Comparison of ENCODE assay signal across 8 cellular contexts in the genomic region with DNA sequence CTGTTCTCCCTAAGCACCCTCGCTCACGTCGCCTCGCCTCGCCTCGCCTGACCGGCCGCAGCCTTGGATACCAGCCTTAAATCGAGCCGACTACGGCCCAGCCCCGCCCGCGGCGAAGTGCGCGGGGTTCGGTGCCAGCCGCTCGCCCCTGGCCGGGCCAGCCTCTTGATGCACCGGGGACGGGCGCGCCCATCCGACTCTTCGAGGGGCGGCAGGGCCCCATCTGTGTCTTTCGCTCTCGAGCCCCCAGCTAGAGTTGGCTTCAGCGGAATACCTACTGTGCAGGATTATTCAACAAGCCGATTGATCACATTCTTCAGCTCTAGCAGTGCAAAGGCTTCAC. TPM values are rescaled to one million over a fixed set of nuclear protein-coding genes. Genes with fewer than 3 reads are reported as not detected.
DNase-seq lines count a peak whose midpoint lies in the region; ATAC-seq, FAIRE-seq and TF ChIP-seq lines count a peak whose summit lies in the region.
"Not testable (repeated sequence)": the region's sequence is repeated elsewhere in the genome, so short reads cannot be mapped to it uniquely, and the experiment has no call there.

No MANE protein-coding gene starts in this region.

- WGBS in lower leg skin, 2 donors, result 1% methylated on average over 20 of the region's 32 CpGs; no CpG with 5 or more reads in 1 of the 2 donors

- not testable (repeated sequence) for H3K27me3 ChIP-seq in BJ (ENCODE audit: control insufficient read depth, insufficient read depth, low read length); MG63; endothelial cell of umbilical vein (ENCODE audit: control insufficient read depth in 2 of 2, insufficient read depth in 2 of 2, low read length in 2 of 2); gastrocnemius medialis

- peak overlapping the region; percentile 65 for H3K4me3 ChIP-seq in BJ (ENCODE audit: low read depth, low read length)
- H3K4me3 ChIP-seq in MG63, result peak overlapping the region; percentile 75
- peak overlapping the region; percentile 12 to 76 (median 23) for H3K4me3 ChIP-seq in endothelial cell of umbilical vein (replicated peaks in 1 of 3; ENCODE audit: insufficient read depth in 1 of 3, low read depth in 1 of 3, low read length in 3 of 3)
- peak overlapping the region; percentile 52 for H3K4me3 ChIP-seq in lower leg skin (ENCODE audit: low read depth, poor library complexity, severe bottlenecking)
- peak overlapping the region; percentile 68 to 86 (median 76) for H3K4me3 ChIP-seq in gastrocnemius medialis

- intact Hi-C loops in activated T-helper 1 cell treated with anti-CD3 and anti-CD28 coated beads, Interleukin-12 subunit alpha, Interleukin-12 subunit beta, Interleukin-2, Interleukin-4 antibody, amounts not matched to agents 30 ng/mL and 10 ng/mL and 1 ng/mL, durations not matched to agents 14 hours and 24 hours and 36 hours (cut with micrococcal nuclease), result loop anchor here (1.0 to 10.0 kb wide), 4 partner anchors 140 to 438 kb away; a partner anchor contains a TSS
- intact Hi-C loops in endothelial cell of umbilical vein (cut with micrococcal nuclease) (loop anchor here (10.0 kb wide), 1 partner anchor 208 kb away; a partner anchor contains a TSS), gastrocnemius medialis (cut with DNase I; ENCODE audit: low total_unique reads) (loop anchor here (2.0 to 10.0 kb wide), 2 partner anchors 28 to 428 kb away; a partner anchor contains a TSS)
- intact Hi-C loops in lower leg skin (cut with DNase I; ENCODE audit: low total_unique reads), result not testable (repeated sequence)

- H3K27me3 Mint-ChIP-seq in activated T-helper 1 cell treated with anti-CD3 and anti-CD28 coated beads, Interleukin-12 subunit alpha, Interleukin-12 subunit beta, Interleukin-2, Interleukin-4 antibody, amounts not matched to agents 30 ng/mL and 10 ng/mL and 1 ng/mL, durations not matched to agents 14 hours and 24 hours and 36 hours (ENCODE audit: insufficient read depth), result not testable (repeated sequence)

- in situ Hi-C loops in gastrocnemius medialis (cut with MboI; ENCODE audit: low sequenced_read_pairs in 4 of 4), result loop anchor here in 3 of 4 donors (10.0 kb wide), 3 partner anchors 138 to 208 kb away; a partner anchor contains a TSS

- H3K36me3 Mint-ChIP-seq in activated T-helper 1 cell treated with anti-CD3 and anti-CD28 coated beads, Interleukin-12 subunit alpha, Interleukin-12 subunit beta, Interleukin-2, Interleukin-4 antibody, amounts not matched to agents 30 ng/mL and 10 ng/mL and 1 ng/mL, durations not matched to agents 14 hours and 24 hours and 36 hours (ENCODE audit: low read depth), result peaks cover 27% of the 10 kb centered on the region

- not testable (repeated sequence) for H3K9ac ChIP-seq in endothelial cell of umbilical vein (replicated peaks; ENCODE audit: extremely low read depth, insufficient read depth, low read length)

- dilution Hi-C loops in endothelial cell of umbilical vein (cut with MboI; ENCODE audit: extremely low pct_ligation_motif_present, low sequenced_read_pairs), result not testable (repeated sequence)

- not testable (repeated sequence) for H4K20me1 ChIP-seq in endothelial cell of umbilical vein (replicated peaks; ENCODE audit: control insufficient read depth, extremely low read depth, insufficient read depth, low read length)

- H3K4me3 Mint-ChIP-seq in activated T-helper 1 cell treated with anti-CD3 and anti-CD28 coated beads, Interleukin-12 subunit alpha, Interleukin-12 subunit beta, Interleukin-2, Interleukin-4 antibody, amounts not matched to agents 30 ng/mL and 10 ng/mL and 1 ng/mL, durations not matched to agents 14 hours and 24 hours and 36 hours, result peak overlapping the region; percentile 88

- peak; percentile 20 for ATAC-seq in GM19328 (IDR thresholded peaks at IDR 0.05; ENCODE audit: unreplicated experiment)
- ATAC-seq in HG02885 (IDR thresholded peaks at IDR 0.05; ENCODE audit: poor library complexity, unreplicated experiment), result peak; percentile 35
- peak; percentile 39 to 47 for ATAC-seq in gastrocnemius medialis

- H3K4me1 Mint-ChIP-seq in activated T-helper 1 cell treated with anti-CD3 and anti-CD28 coated beads, Interleukin-12 subunit alpha, Interleukin-12 subunit beta, Interleukin-2, Interleukin-4 antibody, amounts not matched to agents 30 ng/mL and 10 ng/mL and 1 ng/mL, durations not matched to agents 14 hours and 24 hours and 36 hours (ENCODE audit: low read depth), result peaks cover 41% of the 10 kb centered on the region

- TSS peak; percentile 51 for BruUV-seq in endothelial cell of umbilical vein (replicated peaks; lab: Mats Ljungman, UMichigan)

- not testable (repeated sequence) for H3K36me3 ChIP-seq in BJ (ENCODE audit: control insufficient read depth, insufficient read depth, low read length); endothelial cell of umbilical vein (ENCODE audit: control insufficient read depth in 2 of 2, extremely low read depth in 1 of 2, insufficient read depth in 2 of 2, low read length in 2 of 2)
- H3K36me3 ChIP-seq in MG63, result peaks cover 19% of the 10 kb centered on the region
- peaks cover 0 to 10% of the 10 kb centered on the region in 2 donors for H3K36me3 ChIP-seq in gastrocnemius medialis

- H3K27ac Mint-ChIP-seq in activated T-helper 1 cell treated with anti-CD3 and anti-CD28 coated beads, Interleukin-12 subunit alpha, Interleukin-12 subunit beta, Interleukin-2, Interleukin-4 antibody, amounts not matched to agents 30 ng/mL and 10 ng/mL and 1 ng/mL, durations not matched to agents 14 hours and 24 hours and 36 hours, result peak overlapping the region; percentile 74

- POLR2A ChIA-PET in BJ (lab: Charles Lee); endothelial cell of umbilical vein (lab: Charles Lee): not testable (repeated sequence)

- not testable (repeated sequence) for H3K9me3 ChIP-seq in MG63; endothelial cell of umbilical vein (replicated peaks; ENCODE audit: control insufficient read depth, insufficient read depth, low read length); gastrocnemius medialis

- not testable (repeated sequence) for TF ChIP-seq CTCF in BJ (IDR thresholded peaks at IDR 0.05; ENCODE audit: insufficient read depth, low read depth, low read length); endothelial cell of umbilical vein (IDR thresholded peaks at IDR 0.05; ENCODE audit: extremely low read depth in 1 of 2, insufficient read depth in 1 of 2, low read depth in 1 of 2, low read length in 2 of 2); lower leg skin (IDR thresholded peaks at IDR 0.05); gastrocnemius medialis (IDR thresholded peaks at IDR 0.05 in 4 of 5, conservative IDR thresholded peaks at IDR 0.05 in 1 of 5)

- H3K4me1 ChIP-seq in endothelial cell of umbilical vein (ENCODE audit: control insufficient read depth, extremely low read depth, insufficient read depth, low read length), result peaks cover 19% of the 10 kb centered on the region
- H3K4me1 ChIP-seq in gastrocnemius medialis, result peaks cover 31 to 37% of the 10 kb centered on the region in 2 donors

- not testable (repeated sequence) for DNase-seq in BJ (ENCODE audit: low read depth); MG63; activated T-helper 1 cell treated with anti-CD3 and anti-CD28 coated beads, Interleukin-12 subunit alpha, Interleukin-12 subunit beta, Interleukin-2, Interleukin-4 antibody, amounts not matched to agents 30 ng/mL and 10 ng/mL and 1 ng/mL, durations not matched to agents 14 hours and 24 hours and 36 hours (ENCODE audit: low spot score); lower leg skin (ENCODE audit: low spot score in 2 of 2); gastrocnemius medialis
- DNase-seq in endothelial cell of umbilical vein (ENCODE audit: low read depth, low spot score), result peak; percentile 29

- TF ChIP-seq POLR2A in endothelial cell of umbilical vein (IDR thresholded peaks at IDR 0.05; ENCODE audit: low read depth, low read length); lower leg skin (IDR thresholded peaks at IDR 0.05); gastrocnemius medialis (IDR thresholded peaks at IDR 0.05): not testable (repeated sequence)

- peak overlapping the region; percentile 50 for H3K27ac ChIP-seq in endothelial cell of umbilical vein (ENCODE audit: insufficient read depth, low read depth, low read length)
- peak overlapping the region; percentile 89 to 96 (median 92) for H3K27ac ChIP-seq in gastrocnemius medialis

- peak overlapping the region; percentile 65 for H2AFZ ChIP-seq in endothelial cell of umbilical vein (ENCODE audit: low read depth, low read length)

- peaks cover 41% of the 10 kb centered on the region for H3K79me2 ChIP-seq in endothelial cell of umbilical vein (ENCODE audit: control insufficient read depth, insufficient read depth, low read length)

- FAIRE-seq in endothelial cell of umbilical vein (lab: Jason Lieb, UNC), result not testable (repeated sequence)

- CTCF ChIA-PET in BJ (lab: Yijun Ruan, JAX); endothelial cell of umbilical vein (lab: Charles Lee): not testable (repeated sequence)

- H3K9me3 Mint-ChIP-seq in activated T-helper 1 cell treated with anti-CD3 and anti-CD28 coated beads, Interleukin-12 subunit alpha, Interleukin-12 subunit beta, Interleukin-2, Interleukin-4 antibody, amounts not matched to agents 30 ng/mL and 10 ng/mL and 1 ng/mL, durations not matched to agents 14 hours and 24 hours and 36 hours, result not testable (repeated sequence)

- H3K4me2 ChIP-seq in endothelial cell of umbilical vein (ENCODE audit: insufficient read depth, low read length), result not testable (repeated sequence)

- H3K9me1 ChIP-seq in endothelial cell of umbilical vein (replicated peaks; ENCODE audit: control insufficient read depth, extremely low read depth, insufficient read depth, low read length), result not testable (repeated sequence)

RNA-seq across cellular contexts. Expression of a gene that starts 0.8 kb away (rescaled TPM):
- polyA plus RNA-seq in BJ (2011; rRNA removed) (15.1 TPM in 2 replicates), endothelial cell of umbilical vein (12.1 and 14.8 TPM in 2 replicates)
- polyA minus RNA-seq in BJ (2011; rRNA and poly(A)+ RNA removed), result 16.6 and 16.8 TPM in 2 replicates
- total RNA-seq in MG63 (2014; rRNA removed; shearing (Covaris generic); ENCODE audit: low replicate concordance), result 12.9 and 17.2 TPM in 2 replicates
- total RNA-seq in activated T-helper 1 cell treated with anti-CD3 and anti-CD28 coated beads, Interleukin-12 subunit alpha, Interleukin-12 subunit beta, Interleukin-2, Interleukin-4 antibody, amounts not matched to agents 30 ng/mL and 10 ng/mL and 1 ng/mL, durations not matched to agents 14 hours and 24 hours and 36 hours, result 21.6 and 22.2 TPM in 2 replicates
- total RNA-seq in endothelial cell of umbilical vein (20.7 and 21.5 TPM in 2 replicates), lower leg skin (10 to 100 TPM; 12.9 to 16.2 (median 13.6) TPM), gastrocnemius medialis (10 to 100 TPM in 1 of 4 donors, 1 to 10 TPM in 3; 7.6 to 10.4 (median 9.0) TPM)
- 13.9 and 15.7 TPM in 2 replicates for polyA plus RNA-seq in endothelial cell of umbilical vein (2011; cell fraction: cytosol; rRNA removed)
- polyA plus RNA-seq in endothelial cell of umbilical vein (2011; cell fraction: nucleus; rRNA removed), result 25.0 and 27.1 TPM in 2 replicates
- 21.9 and 23.0 TPM in 2 replicates for polyA plus RNA-seq in endothelial cell of umbilical vein (2012)
- polyA minus RNA-seq in endothelial cell of umbilical vein, result 24.7 and 25.5 TPM in 2 replicates
- 5.4 TPM for polyA minus RNA-seq in endothelial cell of umbilical vein (2011; cell fraction: cytosol; rRNA and poly(A)+ RNA removed)
- polyA minus RNA-seq in endothelial cell of umbilical vein (2011; cell fraction: nucleus; rRNA and poly(A)+ RNA removed), result 12.5 and 16.5 TPM in 2 replicates

RNA-seq across cellular contexts. Expression of a gene that starts 28.6 kb away (rescaled TPM):
- 7.4 and 11.8 TPM in 2 replicates for polyA plus RNA-seq in BJ (2011; rRNA removed)
- polyA minus RNA-seq in BJ (2011; rRNA and poly(A)+ RNA removed), result 6.8 and 8.4 TPM in 2 replicates
- 33.7 and 39.4 TPM in 2 replicates for total RNA-seq in MG63 (2014; rRNA removed; shearing (Covaris generic); ENCODE audit: low replicate concordance)
- 78.3 and 79.8 TPM in 2 replicates for total RNA-seq in activated T-helper 1 cell treated with anti-CD3 and anti-CD28 coated beads, Interleukin-12 subunit alpha, Interleukin-12 subunit beta, Interleukin-2, Interleukin-4 antibody, amounts not matched to agents 30 ng/mL and 10 ng/mL and 1 ng/mL, durations not matched to agents 14 hours and 24 hours and 36 hours
- 44.1 and 44.5 TPM in 2 replicates for total RNA-seq in endothelial cell of umbilical vein
- polyA plus RNA-seq in endothelial cell of umbilical vein, result 8.1 and 10.0 TPM in 2 replicates
- polyA plus RNA-seq in endothelial cell of umbilical vein (2011; cell fraction: cytosol; rRNA removed), result 15.6 and 18.4 TPM in 2 replicates
- 6.9 and 7.4 TPM in 2 replicates for polyA plus RNA-seq in endothelial cell of umbilical vein (2011; cell fraction: nucleus; rRNA removed)
- polyA plus RNA-seq in endothelial cell of umbilical vein (2012), result 31.3 and 46.8 TPM in 2 replicates
- polyA minus RNA-seq in endothelial cell of umbilical vein, result 14.2 and 17.0 TPM in 2 replicates
- polyA minus RNA-seq in endothelial cell of umbilical vein (2011; cell fraction: cytosol; rRNA and poly(A)+ RNA removed), result 15.1 TPM
- 2.9 and 5.4 TPM in 2 replicates for polyA minus RNA-seq in endothelial cell of umbilical vein (2011; cell fraction: nucleus; rRNA and poly(A)+ RNA removed)
- 10 to 100 TPM in 2 of 4 donors, 1 to 10 TPM in 2; 9.4 to 15.3 (median 10.7) TPM for total RNA-seq in lower leg skin
- total RNA-seq in gastrocnemius medialis, result 10 to 100 TPM; 19.1 to 26.5 (median 21.0) TPM

Comparison
In these comparisons a context has a peak if more than half of its experiments do, and no peak if none do; other contexts are left out.
1. H3K4me3 ChIP-seq: peak in every context shown above with its lines; median percentile 76 in gastrocnemius medialis; 75 in MG63; 65 in BJ; 52 in lower leg skin; 23 in endothelial cell of umbilical vein.